2 cellular contexts compared by ENCODE assay signal in the genomic region with DNA sequence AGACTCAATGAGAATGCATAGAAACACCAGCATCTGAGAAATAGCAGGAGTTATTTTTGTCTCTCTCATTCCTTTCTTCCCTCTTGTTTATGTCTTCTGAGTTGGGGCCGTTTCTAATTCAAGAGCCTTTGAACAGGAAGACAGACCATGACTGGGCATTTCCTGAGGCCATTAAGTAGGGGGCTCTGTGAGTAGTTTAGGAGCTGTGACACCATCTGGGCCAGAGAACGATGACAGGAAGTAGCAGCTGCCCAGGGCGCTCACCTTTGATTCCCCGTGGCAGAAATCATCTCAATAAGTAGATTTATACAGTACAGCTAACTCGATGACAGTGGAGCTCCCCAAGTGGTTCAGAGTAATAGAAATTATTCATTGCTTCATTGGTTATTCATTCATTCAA.
TF ChIP-seq lines count a peak whose summit lies in the region.

No MANE protein-coding gene starts in this region.

TF ChIP-seq in GM23338, 12 proteins besides CTCF, POLR2A, EP300 and RAD21 (continues in another document):
- TF ChIP-seq, protein P1, sequence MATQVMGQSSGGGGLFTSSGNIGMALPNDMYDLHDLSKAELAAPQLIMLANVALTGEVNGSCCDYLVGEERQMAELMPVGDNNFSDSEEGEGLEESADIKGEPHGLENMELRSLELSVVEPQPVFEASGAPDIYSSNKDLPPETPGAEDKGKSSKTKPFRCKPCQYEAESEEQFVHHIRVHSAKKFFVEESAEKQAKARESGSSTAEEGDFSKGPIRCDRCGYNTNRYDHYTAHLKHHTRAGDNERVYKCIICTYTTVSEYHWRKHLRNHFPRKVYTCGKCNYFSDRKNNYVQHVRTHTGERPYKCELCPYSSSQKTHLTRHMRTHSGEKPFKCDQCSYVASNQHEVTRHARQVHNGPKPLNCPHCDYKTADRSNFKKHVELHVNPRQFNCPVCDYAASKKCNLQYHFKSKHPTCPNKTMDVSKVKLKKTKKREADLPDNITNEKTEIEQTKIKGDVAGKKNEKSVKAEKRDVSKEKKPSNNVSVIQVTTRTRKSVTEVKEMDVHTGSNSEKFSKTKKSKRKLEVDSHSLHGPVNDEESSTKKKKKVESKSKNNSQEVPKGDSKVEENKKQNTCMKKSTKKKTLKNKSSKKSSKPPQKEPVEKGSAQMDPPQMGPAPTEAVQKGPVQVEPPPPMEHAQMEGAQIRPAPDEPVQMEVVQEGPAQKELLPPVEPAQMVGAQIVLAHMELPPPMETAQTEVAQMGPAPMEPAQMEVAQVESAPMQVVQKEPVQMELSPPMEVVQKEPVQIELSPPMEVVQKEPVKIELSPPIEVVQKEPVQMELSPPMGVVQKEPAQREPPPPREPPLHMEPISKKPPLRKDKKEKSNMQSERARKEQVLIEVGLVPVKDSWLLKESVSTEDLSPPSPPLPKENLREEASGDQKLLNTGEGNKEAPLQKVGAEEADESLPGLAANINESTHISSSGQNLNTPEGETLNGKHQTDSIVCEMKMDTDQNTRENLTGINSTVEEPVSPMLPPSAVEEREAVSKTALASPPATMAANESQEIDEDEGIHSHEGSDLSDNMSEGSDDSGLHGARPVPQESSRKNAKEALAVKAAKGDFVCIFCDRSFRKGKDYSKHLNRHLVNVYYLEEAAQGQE (IDR thresholded peaks at IDR 0.05; ENCODE audit: unreplicated experiment): no peak
- TF ChIP-seq, protein P2, sequence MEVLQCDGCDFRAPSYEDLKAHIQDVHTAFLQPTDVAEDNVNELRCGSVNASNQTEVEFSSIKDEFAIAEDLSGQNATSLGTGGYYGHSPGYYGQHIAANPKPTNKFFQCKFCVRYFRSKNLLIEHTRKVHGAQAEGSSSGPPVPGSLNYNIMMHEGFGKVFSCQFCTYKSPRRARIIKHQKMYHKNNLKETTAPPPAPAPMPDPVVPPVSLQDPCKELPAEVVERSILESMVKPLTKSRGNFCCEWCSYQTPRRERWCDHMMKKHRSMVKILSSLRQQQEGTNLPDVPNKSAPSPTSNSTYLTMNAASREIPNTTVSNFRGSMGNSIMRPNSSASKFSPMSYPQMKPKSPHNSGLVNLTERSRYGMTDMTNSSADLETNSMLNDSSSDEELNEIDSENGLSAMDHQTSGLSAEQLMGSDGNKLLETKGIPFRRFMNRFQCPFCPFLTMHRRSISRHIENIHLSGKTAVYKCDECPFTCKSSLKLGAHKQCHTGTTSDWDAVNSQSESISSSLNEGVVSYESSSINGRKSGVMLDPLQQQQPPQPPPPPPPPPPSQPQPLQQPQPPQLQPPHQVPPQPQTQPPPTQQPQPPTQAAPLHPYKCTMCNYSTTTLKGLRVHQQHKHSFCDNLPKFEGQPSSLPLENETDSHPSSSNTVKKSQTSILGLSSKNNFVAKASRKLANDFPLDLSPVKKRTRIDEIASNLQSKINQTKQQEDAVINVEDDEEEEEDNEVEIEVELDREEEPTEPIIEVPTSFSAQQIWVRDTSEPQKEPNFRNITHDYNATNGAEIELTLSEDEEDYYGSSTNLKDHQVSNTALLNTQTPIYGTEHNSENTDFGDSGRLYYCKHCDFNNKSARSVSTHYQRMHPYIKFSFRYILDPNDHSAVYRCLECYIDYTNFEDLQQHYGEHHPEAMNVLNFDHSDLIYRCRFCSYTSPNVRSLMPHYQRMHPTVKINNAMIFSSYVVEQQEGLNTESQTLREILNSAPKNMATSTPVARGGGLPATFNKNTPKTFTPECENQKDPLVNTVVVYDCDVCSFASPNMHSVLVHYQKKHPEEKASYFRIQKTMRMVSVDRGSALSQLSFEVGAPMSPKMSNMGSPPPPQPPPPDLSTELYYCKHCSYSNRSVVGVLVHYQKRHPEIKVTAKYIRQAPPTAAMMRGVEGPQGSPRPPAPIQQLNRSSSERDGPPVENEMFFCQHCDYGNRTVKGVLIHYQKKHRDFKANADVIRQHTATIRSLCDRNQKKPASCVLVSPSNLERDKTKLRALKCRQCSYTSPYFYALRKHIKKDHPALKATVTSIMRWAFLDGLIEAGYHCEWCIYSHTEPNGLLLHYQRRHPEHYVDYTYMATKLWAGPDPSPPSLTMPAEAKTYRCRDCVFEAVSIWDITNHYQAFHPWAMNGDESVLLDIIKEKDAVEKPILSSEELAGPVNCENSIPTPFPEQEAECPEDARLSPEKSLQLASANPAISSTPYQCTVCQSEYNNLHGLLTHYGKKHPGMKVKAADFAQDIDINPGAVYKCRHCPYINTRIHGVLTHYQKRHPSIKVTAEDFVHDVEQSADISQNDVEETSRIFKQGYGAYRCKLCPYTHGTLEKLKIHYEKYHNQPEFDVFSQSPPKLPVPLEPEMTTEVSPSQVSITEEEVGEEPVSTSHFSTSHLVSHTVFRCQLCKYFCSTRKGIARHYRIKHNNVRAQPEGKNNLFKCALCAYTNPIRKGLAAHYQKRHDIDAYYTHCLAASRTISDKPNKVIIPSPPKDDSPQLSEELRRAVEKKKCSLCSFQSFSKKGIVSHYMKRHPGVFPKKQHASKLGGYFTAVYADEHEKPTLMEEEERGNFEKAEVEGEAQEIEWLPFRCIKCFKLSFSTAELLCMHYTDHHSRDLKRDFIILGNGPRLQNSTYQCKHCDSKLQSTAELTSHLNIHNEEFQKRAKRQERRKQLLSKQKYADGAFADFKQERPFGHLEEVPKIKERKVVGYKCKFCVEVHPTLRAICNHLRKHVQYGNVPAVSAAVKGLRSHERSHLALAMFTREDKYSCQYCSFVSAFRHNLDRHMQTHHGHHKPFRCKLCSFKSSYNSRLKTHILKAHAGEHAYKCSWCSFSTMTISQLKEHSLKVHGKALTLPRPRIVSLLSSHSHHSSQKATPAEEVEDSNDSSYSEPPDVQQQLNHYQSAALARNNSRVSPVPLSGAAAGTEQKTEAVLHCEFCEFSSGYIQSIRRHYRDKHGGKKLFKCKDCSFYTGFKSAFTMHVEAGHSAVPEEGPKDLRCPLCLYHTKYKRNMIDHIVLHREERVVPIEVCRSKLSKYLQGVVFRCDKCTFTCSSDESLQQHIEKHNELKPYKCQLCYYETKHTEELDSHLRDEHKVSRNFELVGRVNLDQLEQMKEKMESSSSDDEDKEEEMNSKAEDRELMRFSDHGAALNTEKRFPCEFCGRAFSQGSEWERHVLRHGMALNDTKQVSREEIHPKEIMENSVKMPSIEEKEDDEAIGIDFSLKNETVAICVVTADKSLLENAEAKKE (CRISPR knock-in tag; IDR thresholded peaks at IDR 0.05): no peak
- no peak for TF ChIP-seq ZNF114 (CRISPR knock-in tag; IDR thresholded peaks at IDR 0.05)
- TF ChIP-seq ZNF331 (CRISPR knock-in tag; IDR thresholded peaks at IDR 0.05; ENCODE audit: low read depth): no peak
- TF ChIP-seq NANOG (IDR thresholded peaks at IDR 0.05; ENCODE audit: borderline replicate concordance): no peak
- no peak for TF ChIP-seq POLR2AphosphoS5 (IDR thresholded peaks at IDR 0.05; ENCODE audit: low read depth)
- no peak for TF ChIP-seq CREB1 (CRISPR knock-in tag; IDR thresholded peaks at IDR 0.05; ENCODE audit: low read depth)
- no peak for TF ChIP-seq STAT1 (IDR thresholded peaks at IDR 0.05; ENCODE audit: unreplicated experiment)
- TF ChIP-seq, protein P3, sequence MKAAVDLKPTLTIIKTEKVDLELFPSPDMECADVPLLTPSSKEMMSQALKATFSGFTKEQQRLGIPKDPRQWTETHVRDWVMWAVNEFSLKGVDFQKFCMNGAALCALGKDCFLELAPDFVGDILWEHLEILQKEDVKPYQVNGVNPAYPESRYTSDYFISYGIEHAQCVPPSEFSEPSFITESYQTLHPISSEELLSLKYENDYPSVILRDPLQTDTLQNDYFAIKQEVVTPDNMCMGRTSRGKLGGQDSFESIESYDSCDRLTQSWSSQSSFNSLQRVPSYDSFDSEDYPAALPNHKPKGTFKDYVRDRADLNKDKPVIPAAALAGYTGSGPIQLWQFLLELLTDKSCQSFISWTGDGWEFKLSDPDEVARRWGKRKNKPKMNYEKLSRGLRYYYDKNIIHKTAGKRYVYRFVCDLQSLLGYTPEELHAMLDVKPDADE (IDR thresholded peaks at IDR 0.05): no peak
- TF ChIP-seq EZH2 (IDR thresholded peaks at IDR 0.05; ENCODE audit: low read depth, unreplicated experiment): no peak

TF ChIP-seq in WTC11, 78 proteins besides CTCF, POLR2A, EP300 and RAD21 (continues in another document):
- no peak for TF ChIP-seq ZNF416 (CRISPR knock-in tag; IDR thresholded peaks at IDR 0.05)
- TF ChIP-seq, protein P4, sequence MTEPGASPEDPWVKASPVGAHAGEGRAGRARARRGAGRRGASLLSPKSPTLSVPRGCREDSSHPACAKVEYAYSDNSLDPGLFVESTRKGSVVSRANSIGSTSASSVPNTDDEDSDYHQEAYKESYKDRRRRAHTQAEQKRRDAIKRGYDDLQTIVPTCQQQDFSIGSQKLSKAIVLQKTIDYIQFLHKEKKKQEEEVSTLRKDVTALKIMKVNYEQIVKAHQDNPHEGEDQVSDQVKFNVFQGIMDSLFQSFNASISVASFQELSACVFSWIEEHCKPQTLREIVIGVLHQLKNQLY (CRISPR knock-in tag; IDR thresholded peaks at IDR 0.05): no peak
- TF ChIP-seq, protein P5, sequence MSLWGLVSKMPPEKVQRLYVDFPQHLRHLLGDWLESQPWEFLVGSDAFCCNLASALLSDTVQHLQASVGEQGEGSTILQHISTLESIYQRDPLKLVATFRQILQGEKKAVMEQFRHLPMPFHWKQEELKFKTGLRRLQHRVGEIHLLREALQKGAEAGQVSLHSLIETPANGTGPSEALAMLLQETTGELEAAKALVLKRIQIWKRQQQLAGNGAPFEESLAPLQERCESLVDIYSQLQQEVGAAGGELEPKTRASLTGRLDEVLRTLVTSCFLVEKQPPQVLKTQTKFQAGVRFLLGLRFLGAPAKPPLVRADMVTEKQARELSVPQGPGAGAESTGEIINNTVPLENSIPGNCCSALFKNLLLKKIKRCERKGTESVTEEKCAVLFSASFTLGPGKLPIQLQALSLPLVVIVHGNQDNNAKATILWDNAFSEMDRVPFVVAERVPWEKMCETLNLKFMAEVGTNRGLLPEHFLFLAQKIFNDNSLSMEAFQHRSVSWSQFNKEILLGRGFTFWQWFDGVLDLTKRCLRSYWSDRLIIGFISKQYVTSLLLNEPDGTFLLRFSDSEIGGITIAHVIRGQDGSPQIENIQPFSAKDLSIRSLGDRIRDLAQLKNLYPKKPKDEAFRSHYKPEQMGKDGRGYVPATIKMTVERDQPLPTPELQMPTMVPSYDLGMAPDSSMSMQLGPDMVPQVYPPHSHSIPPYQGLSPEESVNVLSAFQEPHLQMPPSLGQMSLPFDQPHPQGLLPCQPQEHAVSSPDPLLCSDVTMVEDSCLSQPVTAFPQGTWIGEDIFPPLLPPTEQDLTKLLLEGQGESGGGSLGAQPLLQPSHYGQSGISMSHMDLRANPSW (CRISPR knock-in tag; conservative IDR thresholded peaks at IDR 0.05; ENCODE audit: low read depth): no peak
- TF ChIP-seq HMGA2 (CRISPR knock-in tag; IDR thresholded peaks at IDR 0.05): no peak
- TF ChIP-seq NR2C2 (CRISPR knock-in tag; IDR thresholded peaks at IDR 0.05): no peak
- TF ChIP-seq, protein P6, sequence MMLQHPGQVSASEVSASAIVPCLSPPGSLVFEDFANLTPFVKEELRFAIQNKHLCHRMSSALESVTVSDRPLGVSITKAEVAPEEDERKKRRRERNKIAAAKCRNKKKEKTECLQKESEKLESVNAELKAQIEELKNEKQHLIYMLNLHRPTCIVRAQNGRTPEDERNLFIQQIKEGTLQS (CRISPR knock-in tag; conservative IDR thresholded peaks at IDR 0.05): no peak
- TF ChIP-seq ETV6 (CRISPR knock-in tag; IDR thresholded peaks at IDR 0.05): no peak
- TF ChIP-seq RORB (CRISPR knock-in tag; IDR thresholded peaks at IDR 0.05): no peak
- TF ChIP-seq, protein P7, sequence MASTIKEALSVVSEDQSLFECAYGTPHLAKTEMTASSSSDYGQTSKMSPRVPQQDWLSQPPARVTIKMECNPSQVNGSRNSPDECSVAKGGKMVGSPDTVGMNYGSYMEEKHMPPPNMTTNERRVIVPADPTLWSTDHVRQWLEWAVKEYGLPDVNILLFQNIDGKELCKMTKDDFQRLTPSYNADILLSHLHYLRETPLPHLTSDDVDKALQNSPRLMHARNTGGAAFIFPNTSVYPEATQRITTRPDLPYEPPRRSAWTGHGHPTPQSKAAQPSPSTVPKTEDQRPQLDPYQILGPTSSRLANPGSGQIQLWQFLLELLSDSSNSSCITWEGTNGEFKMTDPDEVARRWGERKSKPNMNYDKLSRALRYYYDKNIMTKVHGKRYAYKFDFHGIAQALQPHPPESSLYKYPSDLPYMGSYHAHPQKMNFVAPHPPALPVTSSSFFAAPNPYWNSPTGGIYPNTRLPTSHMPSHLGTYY (CRISPR knock-in tag; IDR thresholded peaks at IDR 0.05): no peak
- TF ChIP-seq, protein P8, sequence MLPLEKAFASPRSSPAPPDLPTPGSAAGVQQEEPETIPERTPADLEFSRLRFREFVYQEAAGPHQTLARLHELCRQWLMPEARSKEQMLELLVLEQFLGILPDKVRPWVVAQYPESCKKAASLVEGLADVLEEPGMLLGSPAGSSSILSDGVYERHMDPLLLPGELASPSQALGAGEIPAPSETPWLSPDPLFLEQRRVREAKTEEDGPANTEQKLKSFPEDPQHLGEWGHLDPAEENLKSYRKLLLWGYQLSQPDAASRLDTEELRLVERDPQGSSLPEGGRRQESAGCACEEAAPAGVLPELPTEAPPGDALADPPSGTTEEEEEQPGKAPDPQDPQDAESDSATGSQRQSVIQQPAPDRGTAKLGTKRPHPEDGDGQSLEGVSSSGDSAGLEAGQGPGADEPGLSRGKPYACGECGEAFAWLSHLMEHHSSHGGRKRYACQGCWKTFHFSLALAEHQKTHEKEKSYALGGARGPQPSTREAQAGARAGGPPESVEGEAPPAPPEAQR (CRISPR knock-in tag; IDR thresholded peaks at IDR 0.05): no peak
- TF ChIP-seq, protein P9, sequence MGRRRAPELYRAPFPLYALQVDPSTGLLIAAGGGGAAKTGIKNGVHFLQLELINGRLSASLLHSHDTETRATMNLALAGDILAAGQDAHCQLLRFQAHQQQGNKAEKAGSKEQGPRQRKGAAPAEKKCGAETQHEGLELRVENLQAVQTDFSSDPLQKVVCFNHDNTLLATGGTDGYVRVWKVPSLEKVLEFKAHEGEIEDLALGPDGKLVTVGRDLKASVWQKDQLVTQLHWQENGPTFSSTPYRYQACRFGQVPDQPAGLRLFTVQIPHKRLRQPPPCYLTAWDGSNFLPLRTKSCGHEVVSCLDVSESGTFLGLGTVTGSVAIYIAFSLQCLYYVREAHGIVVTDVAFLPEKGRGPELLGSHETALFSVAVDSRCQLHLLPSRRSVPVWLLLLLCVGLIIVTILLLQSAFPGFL (CRISPR knock-in tag; IDR thresholded peaks at IDR 0.05; ENCODE audit: borderline replicate concordance): no peak
- TF ChIP-seq CREB1 (CRISPR knock-in tag; IDR thresholded peaks at IDR 0.05): no peak
- TF ChIP-seq, protein P10, sequence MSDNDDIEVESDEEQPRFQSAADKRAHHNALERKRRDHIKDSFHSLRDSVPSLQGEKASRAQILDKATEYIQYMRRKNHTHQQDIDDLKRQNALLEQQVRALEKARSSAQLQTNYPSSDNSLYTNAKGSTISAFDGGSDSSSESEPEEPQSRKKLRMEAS (CRISPR knock-in tag; IDR thresholded peaks at IDR 0.05): no peak
- no peak for TF ChIP-seq GRHL2 (CRISPR knock-in tag; IDR thresholded peaks at IDR 0.05; ENCODE audit: insufficient replicate concordance, severe bottlenecking)
- TF ChIP-seq ZNF121 (CRISPR knock-in tag; IDR thresholded peaks at IDR 0.05): no peak
- TF ChIP-seq, protein P11, sequence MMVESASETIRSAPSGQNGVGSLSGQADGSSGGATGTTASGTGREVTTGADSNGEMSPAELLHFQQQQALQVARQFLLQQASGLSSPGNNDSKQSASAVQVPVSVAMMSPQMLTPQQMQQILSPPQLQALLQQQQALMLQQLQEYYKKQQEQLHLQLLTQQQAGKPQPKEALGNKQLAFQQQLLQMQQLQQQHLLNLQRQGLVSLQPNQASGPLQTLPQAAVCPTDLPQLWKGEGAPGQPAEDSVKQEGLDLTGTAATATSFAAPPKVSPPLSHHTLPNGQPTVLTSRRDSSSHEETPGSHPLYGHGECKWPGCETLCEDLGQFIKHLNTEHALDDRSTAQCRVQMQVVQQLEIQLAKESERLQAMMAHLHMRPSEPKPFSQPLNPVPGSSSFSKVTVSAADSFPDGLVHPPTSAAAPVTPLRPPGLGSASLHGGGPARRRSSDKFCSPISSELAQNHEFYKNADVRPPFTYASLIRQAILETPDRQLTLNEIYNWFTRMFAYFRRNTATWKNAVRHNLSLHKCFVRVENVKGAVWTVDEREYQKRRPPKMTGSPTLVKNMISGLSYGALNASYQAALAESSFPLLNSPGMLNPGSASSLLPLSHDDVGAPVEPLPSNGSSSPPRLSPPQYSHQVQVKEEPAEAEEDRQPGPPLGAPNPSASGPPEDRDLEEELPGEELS (CRISPR knock-in tag; IDR thresholded peaks at IDR 0.05): no peak
